In the genomic region with DNA sequence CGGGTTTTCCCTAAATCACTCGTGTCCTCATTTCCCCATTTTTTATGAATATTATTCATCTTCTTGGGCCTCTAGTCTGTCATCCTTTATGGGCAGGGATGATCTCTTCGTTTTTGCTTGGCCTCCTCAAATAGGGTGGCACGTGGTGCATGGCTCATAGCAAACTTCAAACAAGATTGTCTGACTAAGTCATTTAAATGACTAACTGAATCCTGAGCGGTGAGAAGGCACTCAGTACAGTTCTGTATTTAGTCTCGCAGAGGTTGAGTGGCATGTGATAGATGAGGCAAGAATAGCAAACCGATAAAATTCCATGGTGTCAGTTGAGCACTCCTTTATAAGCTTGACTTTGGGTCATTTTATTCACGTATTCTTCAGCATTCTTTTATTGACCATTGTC, we compare ENCODE assay signal across 13 cellular contexts. TPM values are rescaled to one million over a fixed set of nuclear protein-coding genes. Genes with fewer than 3 reads are reported as not detected.
DNase-seq lines count a peak whose midpoint lies in the region; ATAC-seq, FAIRE-seq and TF ChIP-seq lines count a peak whose summit lies in the region.
"Had no signal": no experiment of that assay in that cellular context is flagged by ENCODE, and none has a peak within 500 bp of the region (broad histone marks: within the 10 kb centered on the region; RNA-seq: fewer than 3 reads in every experiment).

No MANE protein-coding gene starts in this region.

- H3K4me1 ChIP-seq in foreskin keratinocyte: peaks cover 3% of the 10 kb centered on the region

- H3K4me3 ChIP-seq in WERI-Rb-1 (ENCODE audit: low read depth, low read length): no peak overlapping the region
- H3K4me3 ChIP-seq: spleen had no signal

- peak; percentile 42 for DNase-seq in A172 (ENCODE audit: low spot score)
- peak; percentile 73 for DNase-seq in EH (ENCODE audit: low read depth)
- peak; percentile 50 for DNase-seq in RCC 7860 (ENCODE audit: low spot score)
- DNase-seq in foreskin keratinocyte: peak; percentile 77 to 83
- DNase-seq in NCI-H510A treated with DMSO at 0.1 percent for 48 hours (lab: John Stamatoyannopoulos, UW): no peak
- DNase-seq in NCI-H1930 (lab: John Stamatoyannopoulos, UW): no peak
- no peak for DNase-seq in WERI-Rb-1
- DNase-seq: activated naive CD4-positive, alpha-beta T cell treated with Interleukin-2 at 50 U/mL for 16 hours; CD8-positive, alpha-beta T cell; effector CD4-positive, alpha-beta T cell; naive B cell; spleen had no signal

- no peak for FAIRE-seq in RCC 7860 (lab: Jason Lieb, UNC)

- no peaks in the 10 kb centered on the region for H3K9me3 ChIP-seq in WERI-Rb-1 (ENCODE audit: severe bottlenecking)

- TF ChIP-seq CTCF in foreskin keratinocyte (conservative IDR thresholded peaks at IDR 0.05) (no peak), WERI-Rb-1 (IDR thresholded peaks at IDR 0.05; ENCODE audit: low read depth, low read length) (no peak)

- ATAC-seq in foreskin keratinocyte: peak; percentile 94
- no peak for ATAC-seq in GM21360 (IDR thresholded peaks at IDR 0.05; ENCODE audit: unreplicated experiment)
- ATAC-seq: CD8-positive, alpha-beta T cell had no signal

- H3K36me3 ChIP-seq in WERI-Rb-1: no peaks in the 10 kb centered on the region
- H3K36me3 ChIP-seq: spleen had no signal

- H3K27me3 ChIP-seq in foreskin keratinocyte (peaks cover 8% of the 10 kb centered on the region), WERI-Rb-1 (ENCODE audit: insufficient read depth, low read depth, severe bottlenecking) (no peaks in the 10 kb centered on the region)

- H3K27ac ChIP-seq in foreskin keratinocyte: no peak overlapping the region
- H3K27ac ChIP-seq in WERI-Rb-1: no peak overlapping the region
- H3K27ac ChIP-seq: spleen had no signal

RNA-seq across cellular contexts. Expression of gene JDP2, which starts 5.7 kb away (rescaled TPM):
- 8.2 and 19.3 TPM in 2 replicates for total RNA-seq in A172 (2014; rRNA removed; shearing (Covaris generic))
- 31.0 and 32.3 TPM in 2 replicates for total RNA-seq in foreskin keratinocyte
- polyA plus RNA-seq in foreskin keratinocyte: 32.3 and 34.0 TPM in 2 replicates
- total RNA-seq: CD8-positive, alpha-beta T cell had no signal

Comparison
In these comparisons a context has a peak if more than half of its experiments do, and no peak if none do; other contexts are left out.
1. DNase-seq: peak in A172 (single experiment), EH (single experiment), RCC 7860 (single experiment) and foreskin keratinocyte (2 of 2); none in NCI-H510A treated with DMSO at 0.1 percent for 48 hours (single experiment), NCI-H1930 (0 of 2) and WERI-Rb-1 (single experiment).